Comparison of ENCODE assay signal across 30 cellular contexts in genomic region chr18:49101230-49101629, GRCh38.
"Had no signal": no experiment of that assay in that cellular context is flagged by ENCODE, and none has a peak within 500 bp of the region (broad histone marks: within the 10 kb centered on the region; RNA-seq: fewer than 3 reads in every experiment).

No MANE protein-coding gene starts in this region.

- FAIRE-seq: kidney had no signal

- H3K4me3 ChIP-seq: gastrocnemius medialis, ovary, prostate gland, sigmoid colon, stomach, tibial artery, upper lobe of right lung had no signal

- H3K9me3 ChIP-seq: gastrocnemius medialis, ovary, prostate gland, sigmoid colon, stomach, tibial artery, upper lobe of right lung had no signal

- H3K4me1 ChIP-seq: gastrocnemius medialis, prostate gland, upper lobe of right lung had no signal

- ATAC-seq: activated T-helper 17 cell treated with anti-CD3 and anti-CD28 coated beads, Interleukin-2, amount 50 U/mL, for 72 hours; effector memory CD8-positive, alpha-beta T cell; gastrocnemius medialis; naive thymus-derived CD4-positive, alpha-beta T cell; stimulated activated naive B cell treated with anti-CD40 and anti-IgM and Interleukin-4, amounts not matched to agents 10 μg/mL and 1 μg/mL and 100 μg/mL, for 72 hours; upper lobe of right lung; WTC11 had no signal

- DNase-seq: activated CD4-positive, alpha-beta memory T cell treated with anti-CD3 and anti-CD28 coated beads, Interleukin-2, amount 10 ng/mL, durations not matched to agents 7 days and 5 days; activated CD4-positive, alpha-beta T cell treated with anti-CD3 and anti-CD28 coated beads for 1 hour; activated CD4-positive, alpha-beta T cell treated with anti-CD3 and anti-CD28 coated beads, Interleukin-2, amount 10 ng/mL, durations not matched to agents 7 days and 5 days; activated CD8-positive, alpha-beta memory T cell treated with anti-CD3 and anti-CD28 coated beads, Interleukin-2, amount 50 U/mL, for 48 hours; activated gamma-delta T cell treated with Interleukin-2 at 50 U/mL for 16 hours; activated naive CD4-positive, alpha-beta T cell treated with anti-CD3 and anti-CD28 coated beads, Interleukin-2, amount 50 U/mL, for 16 hours; activated T-cell treated with anti-CD3 and anti-CD28 coated beads, Interleukin-2, amount 50 U/mL, for 24 hours; amygdala; caudate nucleus; cortex of kidney; effector memory CD8-positive, alpha-beta T cell; erythroblast; gastrocnemius medialis; hypothalamus; immature natural killer cell; kidney; midbrain; naive thymus-derived CD4-positive, alpha-beta T cell; ovary; sigmoid colon; stimulated activated CD4-positive, alpha-beta T cell treated with anti-CD3 and anti-CD28 coated beads, Interleukin-15, amount 100 ng/mL, for 24 hours; stimulated activated CD4-positive, alpha-beta T cell treated with anti-CD3 and anti-CD28 coated beads, Interleukin-2, amount 100 ng/mL, for 24 hours; stimulated activated naive B cell treated with anti-CD40 and anti-IgM and Interleukin-4, amounts not matched to agents 10 μg/mL and 1 μg/mL and 100 μg/mL, for 72 hours; stomach; T-helper 2 cell; tibial artery; upper lobe of right lung had no signal

- H3K27ac ChIP-seq: gastrocnemius medialis, ovary, prostate gland, sigmoid colon, stomach, upper lobe of right lung had no signal
